In the genomic region with DNA sequence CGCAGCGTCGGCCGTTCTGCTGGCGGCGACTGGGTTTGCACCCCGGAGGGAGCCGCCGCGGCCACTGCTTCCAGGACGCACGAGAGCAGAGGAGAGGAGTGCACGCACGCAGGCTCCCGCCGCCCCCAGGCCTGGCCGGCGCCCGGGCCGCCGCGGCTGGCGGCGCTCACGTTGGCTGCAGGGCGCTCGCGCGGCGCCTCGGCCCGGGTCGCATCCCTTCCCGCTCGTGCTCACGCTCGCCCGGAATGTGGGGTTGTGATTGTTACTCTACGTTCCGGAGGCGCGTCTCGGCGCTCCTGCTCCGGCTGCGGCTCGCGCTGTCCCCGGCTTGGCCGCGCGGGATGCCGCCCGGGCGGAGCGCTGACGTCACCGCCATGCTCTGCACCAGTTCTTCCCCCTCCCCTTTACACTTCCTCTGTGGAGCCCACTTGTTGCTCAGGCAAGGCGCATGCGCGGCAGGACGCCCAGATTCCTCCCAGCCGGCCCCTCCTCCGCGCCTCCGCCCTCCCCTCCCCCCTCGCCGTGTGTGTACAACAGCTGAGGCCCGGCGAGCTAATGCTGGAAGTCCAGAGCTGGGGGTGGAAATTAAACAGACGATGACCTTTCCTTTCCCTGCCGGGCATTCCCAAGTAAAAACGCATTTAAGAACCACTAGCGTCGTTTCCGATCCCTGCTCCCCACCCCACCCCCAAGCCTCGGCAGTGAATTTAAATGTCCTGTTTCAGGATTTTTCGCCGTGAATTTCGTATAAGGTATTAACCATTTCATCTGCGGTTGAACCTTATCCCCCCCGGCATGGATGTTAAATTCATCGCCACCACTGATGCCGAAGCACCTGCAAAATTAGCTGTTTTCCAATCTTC, we compare ENCODE assay signal across 1 cellular context.
A peak's percentile ranks its signal among the peaks of the same experiment; 100 is the strongest.
TF ChIP-seq lines count a peak whose summit lies in the region.

Gene IRF2BPL (minus strand): TSS at position 325 of the 863 bp plus-strand sequence. CDS start 916 bp downstream, outside the sequence.

TF ChIP-seq in HepG2, 621 proteins besides CTCF, POLR2A, EP300 and RAD21 (continued from another document and continues in another):
- no peak for TF ChIP-seq KLF9 (CRISPR knock-in tag; IDR thresholded peaks at IDR 0.05; ENCODE audit: low read depth)
- TF ChIP-seq ZNF788 (CRISPR knock-in tag; IDR thresholded peaks at IDR 0.05; ENCODE audit: borderline replicate concordance): peak; percentile 83; the same call in 1 of the 2 replicates
- no peak for TF ChIP-seq ZSCAN12 (CRISPR knock-in tag; IDR thresholded peaks at IDR 0.05)
- peak; percentile 28; the same call in 1 of the 2 replicates for TF ChIP-seq POGK (CRISPR knock-in tag; conservative IDR thresholded peaks at IDR 0.05)
- TF ChIP-seq HNF4A (CRISPR knock-in tag; IDR thresholded peaks at IDR 0.05): peak; percentile 71
- TF ChIP-seq CBFB (CRISPR knock-in tag; IDR thresholded peaks at IDR 0.05): no peak; the same call in 1 of the 2 replicates
- TF ChIP-seq ZSCAN21 (CRISPR knock-in tag; IDR thresholded peaks at IDR 0.05; ENCODE audit: borderline replicate concordance): no peak
- TF ChIP-seq, protein P1, sequence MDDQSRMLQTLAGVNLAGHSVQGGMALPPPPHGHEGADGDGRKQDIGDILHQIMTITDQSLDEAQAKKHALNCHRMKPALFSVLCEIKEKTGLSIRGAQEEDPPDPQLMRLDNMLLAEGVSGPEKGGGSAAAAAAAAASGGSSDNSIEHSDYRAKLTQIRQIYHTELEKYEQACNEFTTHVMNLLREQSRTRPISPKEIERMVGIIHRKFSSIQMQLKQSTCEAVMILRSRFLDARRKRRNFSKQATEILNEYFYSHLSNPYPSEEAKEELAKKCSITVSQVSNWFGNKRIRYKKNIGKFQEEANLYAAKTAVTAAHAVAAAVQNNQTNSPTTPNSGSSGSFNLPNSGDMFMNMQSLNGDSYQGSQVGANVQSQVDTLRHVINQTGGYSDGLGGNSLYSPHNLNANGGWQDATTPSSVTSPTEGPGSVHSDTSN (CRISPR knock-in tag; IDR thresholded peaks at IDR 0.05; ENCODE audit: borderline replicate concordance): no peak
- no peak for TF ChIP-seq XBP1 (CRISPR knock-in tag; IDR thresholded peaks at IDR 0.05)
- no peak for TF ChIP-seq ZBTB39 (CRISPR knock-in tag; IDR thresholded peaks at IDR 0.05)
- no peak for TF ChIP-seq ZNF660 (CRISPR knock-in tag; IDR thresholded peaks at IDR 0.05; ENCODE audit: borderline replicate concordance, low read depth)
- TF ChIP-seq GZF1 (CRISPR knock-in tag; IDR thresholded peaks at IDR 0.05): no peak
- TF ChIP-seq KDM3A (CRISPR knock-in tag; IDR thresholded peaks at IDR 0.05; ENCODE audit: low read depth): no peak
- no peak for TF ChIP-seq ARHGAP35 (CRISPR knock-in tag; IDR thresholded peaks at IDR 0.05; ENCODE audit: borderline replicate concordance)
- no peak for TF ChIP-seq ESRRA (CRISPR knock-in tag; IDR thresholded peaks at IDR 0.05; ENCODE audit: low read depth)
- peak; percentile 86 for TF ChIP-seq KDM6A (CRISPR knock-in tag; IDR thresholded peaks at IDR 0.05; ENCODE audit: low read depth)
- no peak for TF ChIP-seq FIP1L1 (IDR thresholded peaks at IDR 0.05; ENCODE audit: borderline replicate concordance, insufficient read depth, low read depth, low read length)
- peak; percentile 73; the same call in 1 of the 2 replicates for TF ChIP-seq ZNF710 (CRISPR knock-in tag; IDR thresholded peaks at IDR 0.05; ENCODE audit: borderline replicate concordance)
- TF ChIP-seq ZNF264 (CRISPR knock-in tag; IDR thresholded peaks at IDR 0.05): peak; percentile 79
- TF ChIP-seq, protein P2, sequence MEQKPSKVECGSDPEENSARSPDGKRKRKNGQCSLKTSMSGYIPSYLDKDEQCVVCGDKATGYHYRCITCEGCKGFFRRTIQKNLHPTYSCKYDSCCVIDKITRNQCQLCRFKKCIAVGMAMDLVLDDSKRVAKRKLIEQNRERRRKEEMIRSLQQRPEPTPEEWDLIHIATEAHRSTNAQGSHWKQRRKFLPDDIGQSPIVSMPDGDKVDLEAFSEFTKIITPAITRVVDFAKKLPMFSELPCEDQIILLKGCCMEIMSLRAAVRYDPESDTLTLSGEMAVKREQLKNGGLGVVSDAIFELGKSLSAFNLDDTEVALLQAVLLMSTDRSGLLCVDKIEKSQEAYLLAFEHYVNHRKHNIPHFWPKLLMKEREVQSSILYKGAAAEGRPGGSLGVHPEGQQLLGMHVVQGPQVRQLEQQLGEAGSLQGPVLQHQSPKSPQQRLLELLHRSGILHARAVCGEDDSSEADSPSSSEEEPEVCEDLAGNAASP (CRISPR knock-in tag; IDR thresholded peaks at IDR 0.05; ENCODE audit: borderline replicate concordance): no peak; the same call in 1 of the 2 replicates
- TF ChIP-seq PRMT3 (CRISPR knock-in tag; IDR thresholded peaks at IDR 0.05; ENCODE audit: borderline replicate concordance, low read depth): no peak
- TF ChIP-seq ZNF772 (CRISPR knock-in tag; IDR thresholded peaks at IDR 0.05): peak; percentile 36; the same call in 1 of the 2 replicates
- peak; percentile 89 for TF ChIP-seq FOXP4 (CRISPR knock-in tag; IDR thresholded peaks at IDR 0.05)
- TF ChIP-seq NFKBIZ (CRISPR knock-in tag; IDR thresholded peaks at IDR 0.05): no peak
- no peak for TF ChIP-seq ARID2 (CRISPR knock-in tag; IDR thresholded peaks at IDR 0.05; ENCODE audit: borderline replicate concordance)
- no peak for TF ChIP-seq ZNF260 (CRISPR knock-in tag; IDR thresholded peaks at IDR 0.05; ENCODE audit: borderline replicate concordance, low read depth)
- peak; percentile 86; the same call in 1 of the 2 replicates for TF ChIP-seq FOXK1 (CRISPR knock-in tag; IDR thresholded peaks at IDR 0.05; ENCODE audit: borderline replicate concordance, low read depth)
- TF ChIP-seq, protein P3, sequence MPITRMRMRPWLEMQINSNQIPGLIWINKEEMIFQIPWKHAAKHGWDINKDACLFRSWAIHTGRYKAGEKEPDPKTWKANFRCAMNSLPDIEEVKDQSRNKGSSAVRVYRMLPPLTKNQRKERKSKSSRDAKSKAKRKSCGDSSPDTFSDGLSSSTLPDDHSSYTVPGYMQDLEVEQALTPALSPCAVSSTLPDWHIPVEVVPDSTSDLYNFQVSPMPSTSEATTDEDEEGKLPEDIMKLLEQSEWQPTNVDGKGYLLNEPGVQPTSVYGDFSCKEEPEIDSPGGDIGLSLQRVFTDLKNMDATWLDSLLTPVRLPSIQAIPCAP (CRISPR knock-in tag; IDR thresholded peaks at IDR 0.05; ENCODE audit: low read depth): no peak
- TF ChIP-seq EED (CRISPR knock-in tag; IDR thresholded peaks at IDR 0.05): no peak
- no peak for TF ChIP-seq NFRKB (IDR thresholded peaks at IDR 0.05)
- no peak for TF ChIP-seq ADNP (CRISPR knock-in tag; IDR thresholded peaks at IDR 0.05)
- TF ChIP-seq HNRNPK (IDR thresholded peaks at IDR 0.05; ENCODE audit: low read depth, low read length, poor library complexity, severe bottlenecking): peak; percentile 52
- no peak for TF ChIP-seq RELA (CRISPR knock-in tag; IDR thresholded peaks at IDR 0.05)
- peak; percentile 90 for TF ChIP-seq HIVEP1 (CRISPR knock-in tag; IDR thresholded peaks at IDR 0.05)
- TF ChIP-seq TP53 (CRISPR knock-in tag; conservative IDR thresholded peaks at IDR 0.05): no peak
- TF ChIP-seq ZNF501 (CRISPR knock-in tag; IDR thresholded peaks at IDR 0.05): no peak
- TF ChIP-seq ZNF775 (CRISPR knock-in tag; IDR thresholded peaks at IDR 0.05; ENCODE audit: borderline replicate concordance): no peak
- no peak for TF ChIP-seq KDM4B (CRISPR knock-in tag; IDR thresholded peaks at IDR 0.05)
- TF ChIP-seq SMAD9 (CRISPR knock-in tag; IDR thresholded peaks at IDR 0.05): no peak
- no peak for TF ChIP-seq ZBTB7A (CRISPR knock-in tag; IDR thresholded peaks at IDR 0.05)
- no peak; the same call in 1 of the 2 replicates for TF ChIP-seq ZNF589 (CRISPR knock-in tag; conservative IDR thresholded peaks at IDR 0.05)
- TF ChIP-seq ZSCAN30 (CRISPR knock-in tag; IDR thresholded peaks at IDR 0.05): no peak
- peak; percentile 96 for TF ChIP-seq PRPF4 (IDR thresholded peaks at IDR 0.05; ENCODE audit: low read depth, low read length, poor library complexity, severe bottlenecking)
- TF ChIP-seq SCMH1 (CRISPR knock-in tag; IDR thresholded peaks at IDR 0.05; ENCODE audit: borderline replicate concordance): no peak
- no peak for TF ChIP-seq NFIB (CRISPR knock-in tag; IDR thresholded peaks at IDR 0.05; ENCODE audit: borderline replicate concordance)
- peak; percentile 65; the same call in 1 of the 2 replicates for TF ChIP-seq ZNF614 (CRISPR knock-in tag; IDR thresholded peaks at IDR 0.05; ENCODE audit: borderline replicate concordance)
- TF ChIP-seq ZNF253 (CRISPR knock-in tag; IDR thresholded peaks at IDR 0.05; ENCODE audit: borderline replicate concordance): no peak
- TF ChIP-seq MXD4 (CRISPR knock-in tag; IDR thresholded peaks at IDR 0.05): no peak
- TF ChIP-seq ZNF205 (CRISPR knock-in tag; IDR thresholded peaks at IDR 0.05): no peak; the same call in 1 of the 2 replicates
- no peak for TF ChIP-seq ONECUT2 (CRISPR knock-in tag; IDR thresholded peaks at IDR 0.05)
- TF ChIP-seq ZNF83 (CRISPR knock-in tag; IDR thresholded peaks at IDR 0.05; ENCODE audit: borderline replicate concordance): peak; percentile 29; the same call in 1 of the 2 replicates
- TF ChIP-seq ZNF816 (CRISPR knock-in tag; IDR thresholded peaks at IDR 0.05; ENCODE audit: borderline replicate concordance): 0 out of 2 replicates have a peak, but pooled peaks have one; percentile 24
- no peak for TF ChIP-seq NONO (IDR thresholded peaks at IDR 0.05)
- no peak for TF ChIP-seq NONO (CRISPR knock-in tag; conservative IDR thresholded peaks at IDR 0.05)
- TF ChIP-seq EEA1 (CRISPR knock-in tag; IDR thresholded peaks at IDR 0.05; ENCODE audit: borderline replicate concordance): no peak
- TF ChIP-seq NCOA2 (CRISPR knock-in tag; IDR thresholded peaks at IDR 0.05): peak; percentile 55
- no peak for TF ChIP-seq ZNF550 (CRISPR knock-in tag; IDR thresholded peaks at IDR 0.05; ENCODE audit: borderline replicate concordance)
